In the genomic region with DNA sequence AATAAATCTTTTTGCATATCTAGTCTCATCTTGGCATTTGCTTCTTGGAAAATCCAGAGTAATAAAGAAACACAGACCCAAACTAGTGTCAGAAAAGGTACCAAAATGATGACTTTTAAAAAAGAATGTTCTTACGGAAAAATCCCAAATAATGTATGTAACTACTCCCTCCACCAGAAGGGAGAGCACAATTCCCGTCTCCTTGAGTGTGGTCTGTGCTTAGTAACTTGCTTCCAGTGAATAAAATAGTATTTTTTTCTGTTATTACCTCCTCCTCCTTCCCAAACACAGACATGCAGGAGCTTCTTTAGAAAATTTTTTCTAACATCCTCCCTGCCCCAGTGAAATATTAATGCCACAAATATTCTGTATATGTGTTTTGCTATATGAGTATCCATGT, we compare ENCODE assay signal across 1 cellular context.
TF ChIP-seq lines count a peak whose summit lies in the region.

No MANE protein-coding gene starts in this region.

TF ChIP-seq in GM23338, 12 proteins besides CTCF, POLR2A, EP300 and RAD21 (continued from another document):
- TF ChIP-seq, protein P1, sequence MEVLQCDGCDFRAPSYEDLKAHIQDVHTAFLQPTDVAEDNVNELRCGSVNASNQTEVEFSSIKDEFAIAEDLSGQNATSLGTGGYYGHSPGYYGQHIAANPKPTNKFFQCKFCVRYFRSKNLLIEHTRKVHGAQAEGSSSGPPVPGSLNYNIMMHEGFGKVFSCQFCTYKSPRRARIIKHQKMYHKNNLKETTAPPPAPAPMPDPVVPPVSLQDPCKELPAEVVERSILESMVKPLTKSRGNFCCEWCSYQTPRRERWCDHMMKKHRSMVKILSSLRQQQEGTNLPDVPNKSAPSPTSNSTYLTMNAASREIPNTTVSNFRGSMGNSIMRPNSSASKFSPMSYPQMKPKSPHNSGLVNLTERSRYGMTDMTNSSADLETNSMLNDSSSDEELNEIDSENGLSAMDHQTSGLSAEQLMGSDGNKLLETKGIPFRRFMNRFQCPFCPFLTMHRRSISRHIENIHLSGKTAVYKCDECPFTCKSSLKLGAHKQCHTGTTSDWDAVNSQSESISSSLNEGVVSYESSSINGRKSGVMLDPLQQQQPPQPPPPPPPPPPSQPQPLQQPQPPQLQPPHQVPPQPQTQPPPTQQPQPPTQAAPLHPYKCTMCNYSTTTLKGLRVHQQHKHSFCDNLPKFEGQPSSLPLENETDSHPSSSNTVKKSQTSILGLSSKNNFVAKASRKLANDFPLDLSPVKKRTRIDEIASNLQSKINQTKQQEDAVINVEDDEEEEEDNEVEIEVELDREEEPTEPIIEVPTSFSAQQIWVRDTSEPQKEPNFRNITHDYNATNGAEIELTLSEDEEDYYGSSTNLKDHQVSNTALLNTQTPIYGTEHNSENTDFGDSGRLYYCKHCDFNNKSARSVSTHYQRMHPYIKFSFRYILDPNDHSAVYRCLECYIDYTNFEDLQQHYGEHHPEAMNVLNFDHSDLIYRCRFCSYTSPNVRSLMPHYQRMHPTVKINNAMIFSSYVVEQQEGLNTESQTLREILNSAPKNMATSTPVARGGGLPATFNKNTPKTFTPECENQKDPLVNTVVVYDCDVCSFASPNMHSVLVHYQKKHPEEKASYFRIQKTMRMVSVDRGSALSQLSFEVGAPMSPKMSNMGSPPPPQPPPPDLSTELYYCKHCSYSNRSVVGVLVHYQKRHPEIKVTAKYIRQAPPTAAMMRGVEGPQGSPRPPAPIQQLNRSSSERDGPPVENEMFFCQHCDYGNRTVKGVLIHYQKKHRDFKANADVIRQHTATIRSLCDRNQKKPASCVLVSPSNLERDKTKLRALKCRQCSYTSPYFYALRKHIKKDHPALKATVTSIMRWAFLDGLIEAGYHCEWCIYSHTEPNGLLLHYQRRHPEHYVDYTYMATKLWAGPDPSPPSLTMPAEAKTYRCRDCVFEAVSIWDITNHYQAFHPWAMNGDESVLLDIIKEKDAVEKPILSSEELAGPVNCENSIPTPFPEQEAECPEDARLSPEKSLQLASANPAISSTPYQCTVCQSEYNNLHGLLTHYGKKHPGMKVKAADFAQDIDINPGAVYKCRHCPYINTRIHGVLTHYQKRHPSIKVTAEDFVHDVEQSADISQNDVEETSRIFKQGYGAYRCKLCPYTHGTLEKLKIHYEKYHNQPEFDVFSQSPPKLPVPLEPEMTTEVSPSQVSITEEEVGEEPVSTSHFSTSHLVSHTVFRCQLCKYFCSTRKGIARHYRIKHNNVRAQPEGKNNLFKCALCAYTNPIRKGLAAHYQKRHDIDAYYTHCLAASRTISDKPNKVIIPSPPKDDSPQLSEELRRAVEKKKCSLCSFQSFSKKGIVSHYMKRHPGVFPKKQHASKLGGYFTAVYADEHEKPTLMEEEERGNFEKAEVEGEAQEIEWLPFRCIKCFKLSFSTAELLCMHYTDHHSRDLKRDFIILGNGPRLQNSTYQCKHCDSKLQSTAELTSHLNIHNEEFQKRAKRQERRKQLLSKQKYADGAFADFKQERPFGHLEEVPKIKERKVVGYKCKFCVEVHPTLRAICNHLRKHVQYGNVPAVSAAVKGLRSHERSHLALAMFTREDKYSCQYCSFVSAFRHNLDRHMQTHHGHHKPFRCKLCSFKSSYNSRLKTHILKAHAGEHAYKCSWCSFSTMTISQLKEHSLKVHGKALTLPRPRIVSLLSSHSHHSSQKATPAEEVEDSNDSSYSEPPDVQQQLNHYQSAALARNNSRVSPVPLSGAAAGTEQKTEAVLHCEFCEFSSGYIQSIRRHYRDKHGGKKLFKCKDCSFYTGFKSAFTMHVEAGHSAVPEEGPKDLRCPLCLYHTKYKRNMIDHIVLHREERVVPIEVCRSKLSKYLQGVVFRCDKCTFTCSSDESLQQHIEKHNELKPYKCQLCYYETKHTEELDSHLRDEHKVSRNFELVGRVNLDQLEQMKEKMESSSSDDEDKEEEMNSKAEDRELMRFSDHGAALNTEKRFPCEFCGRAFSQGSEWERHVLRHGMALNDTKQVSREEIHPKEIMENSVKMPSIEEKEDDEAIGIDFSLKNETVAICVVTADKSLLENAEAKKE (CRISPR knock-in tag; IDR thresholded peaks at IDR 0.05), result no peak
- TF ChIP-seq ETS1 (IDR thresholded peaks at IDR 0.05) (no peak), ZNF331 (CRISPR knock-in tag; IDR thresholded peaks at IDR 0.05; ENCODE audit: low read depth) (no peak), STAT1 (IDR thresholded peaks at IDR 0.05; ENCODE audit: unreplicated experiment) (no peak), JUNB (IDR thresholded peaks at IDR 0.05; ENCODE audit: unreplicated experiment) (no peak), EZH2 (IDR thresholded peaks at IDR 0.05; ENCODE audit: low read depth, unreplicated experiment) (no peak), CREB1 (CRISPR knock-in tag; IDR thresholded peaks at IDR 0.05; ENCODE audit: low read depth) (no peak), ZNF114 (CRISPR knock-in tag; IDR thresholded peaks at IDR 0.05) (no peak)
